Comparison of ENCODE assay signal across 8 cellular contexts in the genomic region with DNA sequence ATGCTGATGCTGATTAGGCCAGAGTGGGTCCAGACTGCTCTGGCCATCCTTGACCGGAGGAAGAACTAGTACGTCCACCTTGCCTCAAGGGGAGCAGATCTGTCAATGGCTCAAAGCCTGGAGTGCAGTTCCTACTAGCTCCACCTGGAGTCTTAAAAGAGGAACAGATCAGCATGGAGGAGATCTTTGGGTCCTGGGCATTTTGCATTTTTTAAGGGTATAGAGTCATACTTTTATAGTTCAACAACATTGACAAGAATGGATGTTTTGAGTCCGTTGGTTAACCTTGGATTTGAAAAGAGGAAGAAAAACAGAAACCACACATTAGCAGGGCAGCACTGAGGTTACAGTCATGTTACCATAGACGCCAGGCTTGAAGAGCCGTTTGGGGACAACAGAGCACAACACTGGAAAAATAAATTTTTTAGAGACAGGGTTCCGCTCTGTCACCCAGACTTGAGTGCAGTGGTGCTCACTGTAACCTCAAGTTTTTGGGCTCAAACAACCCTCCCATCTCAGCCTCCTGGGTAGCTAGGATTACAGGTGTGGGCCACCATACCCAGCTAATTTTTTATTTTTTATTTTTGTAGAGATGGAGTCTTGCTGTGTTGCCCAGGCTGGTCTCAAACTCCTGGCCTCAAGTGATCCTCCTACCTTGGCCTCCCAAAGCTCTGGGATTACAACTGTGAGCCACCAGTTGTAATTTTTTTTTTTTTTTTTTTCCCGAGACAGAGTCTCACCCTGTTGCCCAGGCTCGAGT.
DNase-seq lines count a peak whose midpoint lies in the region; ATAC-seq, FAIRE-seq and TF ChIP-seq lines count a peak whose summit lies in the region.

No MANE protein-coding gene starts in this region.

- WGBS in A549 (ENCODE audit: missing lambda C conversion rate) = 90% methylated on average over 8 of the region's 8 CpGs

- H3K4me1 Mint-ChIP-seq in immature natural killer cell = peaks cover 8 to 17% of the 10 kb centered on the region in 2 donors

- TF ChIP-seq POLR2A in A549 (IDR thresholded peaks at IDR 0.05; ENCODE audit: low read length) = no peak

- no peak overlapping the region for H3K4me3 Mint-ChIP-seq in immature natural killer cell

- H3K9me2 ChIP-seq in PC-9 (ENCODE audit: insufficient read depth) = no peaks in the 10 kb centered on the region

- POLR2A ChIA-PET in A549 (lab: Yijun Ruan, JAX) = no interaction called here
- POLR2A ChIA-PET in PC-9 (lab: Charles Lee; ENCODE audit: unreplicated experiment) = no interaction called here

- TF ChIP-seq RAD21 in A549 (conservative IDR thresholded peaks at IDR 0.05 in 1 of 2, IDR thresholded peaks at IDR 0.05 in 1 of 2) = peak in 1 of 2 experiments; percentile 11; a peak in 1 of 5 replicates

- H3K4me3 ChIP-seq in A549 (no peak overlapping the region), PC-9 (no peak overlapping the region), dorsolateral prefrontal cortex (no peak overlapping the region)

- H3K36me3 ChIP-seq in PC-9 (ENCODE audit: low read depth) = no peaks in the 10 kb centered on the region

- intact Hi-C loops in PC-9 (cut with micrococcal nuclease; ENCODE audit: unreplicated experiment) = no loop called here
- intact Hi-C loops in dorsolateral prefrontal cortex (cut with DNase I) = no loop called here

- no peaks in the 10 kb centered on the region for H3K9me3 Mint-ChIP-seq in immature natural killer cell

- peaks cover 3 to 6% (median 4%) of the 10 kb centered on the region in 3 donors for H3K27me3 Mint-ChIP-seq in immature natural killer cell (ENCODE audit: low read depth in 3 of 3)

- peak; percentile 52 to 53 for DNase-seq in A549 (ENCODE audit: low read depth in 1 of 2, low spot score in 1 of 2)
- peak in 1 of 2 experiments; percentile 50 for DNase-seq in PC-9
- DNase-seq in immature natural killer cell = peak in 2 of 3 donors; percentile 8 to 10
- no peak for DNase-seq in dorsolateral prefrontal cortex
- no peak for DNase-seq in D721Med (ENCODE audit: insufficient read length, low spot score)
- DNase-seq in cerebellar nuclear complex (lab: John Stamatoyannopoulos, UW) = no peak

- H3K9me3 ChIP-seq in A549 (no peaks in the 10 kb centered on the region), PC-9 (ENCODE audit: insufficient read depth, low read depth) (no peaks in the 10 kb centered on the region)

- H3K79me2 ChIP-seq in PC-9 (ENCODE audit: low read depth) = peaks cover 5% of the 10 kb centered on the region; the same call in 1 of the 2 replicates

- H3K27ac Mint-ChIP-seq in immature natural killer cell = peak overlapping the region in 1 of 6 donors; percentile 9

- H3K27me3 ChIP-seq in PC-9 (ENCODE audit: insufficient read depth, low read depth) = no peaks in the 10 kb centered on the region
- no peaks in the 10 kb centered on the region for H3K27me3 ChIP-seq in dorsolateral prefrontal cortex

- H3F3A ChIP-seq in PC-9 (ENCODE audit: insufficient read depth, low read depth) = 0 out of 2 replicates have a peak, but pooled peaks cover 4% of the 10 kb centered on the region

- no peak overlapping the region for H2AFZ ChIP-seq in PC-9

- FAIRE-seq in A549 (lab: Jason Lieb, UNC) (no peak), D721Med (lab: Jason Lieb, UNC) (no peak)

- CTCF ChIA-PET in A549 (lab: Yijun Ruan, JAX) (interaction anchor here (0.7 to 2.0 kb wide), 4 partner anchors 13 to 119 kb away, joined by 4 read pairs; no protein-coding TSS in a partner anchor), PC-9 (lab: Charles Lee) (no interaction called here)

- H3K4me2 ChIP-seq in A549 = no peak overlapping the region
- H3K4me2 ChIP-seq in PC-9 = no peak overlapping the region

- H3K36me3 Mint-ChIP-seq in immature natural killer cell = peaks cover 0 to 4% (median 0%) of the 10 kb centered on the region in 3 donors

- TF ChIP-seq EP300 in A549 (IDR thresholded peaks at IDR 0.05) = no peak

- no peaks in the 10 kb centered on the region for H4K20me1 ChIP-seq in PC-9 (ENCODE audit: insufficient read depth)

- H3K4me1 ChIP-seq in A549 (no peaks in the 10 kb centered on the region), PC-9 (replicated peaks; ENCODE audit: insufficient read depth) (no peaks in the 10 kb centered on the region)

- no peak for TF ChIP-seq CTCF in A549 (IDR thresholded peaks at IDR 0.05)
- TF ChIP-seq CTCF in PC-9 (conservative IDR thresholded peaks at IDR 0.05) = peak; percentile 59; the same call in 1 of the 2 replicates
- TF ChIP-seq CTCF in dorsolateral prefrontal cortex (IDR thresholded peaks at IDR 0.05 in 54 of 56, conservative IDR thresholded peaks at IDR 0.05 in 2 of 56; ENCODE audit: low read depth in 1 of 56, partially characterized antibody in 56 of 56) = peak in 6 of 56 donors; percentile 6 to 12 (median 10)
- TF ChIP-seq CTCF in D721Med (IDR thresholded peaks at IDR 0.05; ENCODE audit: insufficient read depth, missing control alignments) = no peak

- H3K27ac ChIP-seq in A549 (no peak overlapping the region), PC-9 (no peak overlapping the region), dorsolateral prefrontal cortex (no peak overlapping the region)

- BruUV-seq in PC-9 (replicated peaks; lab: Mats Ljungman, UMichigan) = no TSS peak

- ATAC-seq in A549 (peak; percentile 52 to 90; a peak in 4 of 6 replicates), GM18873 (IDR thresholded peaks at IDR 0.05; ENCODE audit: low FRiP score, unreplicated experiment) (peak; percentile 48), HG02981 (IDR thresholded peaks at IDR 0.05; ENCODE audit: unreplicated experiment) (peak; percentile 57)

TF ChIP-seq in A549, 52 proteins besides CTCF, POLR2A, EP300 and RAD21:
- TF ChIP-seq EHF (CRISPR knock-in tag; IDR thresholded peaks at IDR 0.05) (no peak), POLR2AphosphoS2 (conservative IDR thresholded peaks at IDR 0.05; ENCODE audit: low read length) (no peak), GATA3 (IDR thresholded peaks at IDR 0.05; ENCODE audit: borderline replicate concordance) (no peak), MAFK (IDR thresholded peaks at IDR 0.05; ENCODE audit: partially characterized antibody) (no peak), NFE2L2 (conservative IDR thresholded peaks at IDR 0.05; ENCODE audit: low read length) (no peak), RCOR1 (IDR thresholded peaks at IDR 0.05; ENCODE audit: low read depth, low read length) (no peak), RNF2 (IDR thresholded peaks at IDR 0.05; ENCODE audit: borderline replicate concordance, low read depth) (no peak), FOXS1 (CRISPR knock-in tag; IDR thresholded peaks at IDR 0.05) (no peak), ZSCAN20 (CRISPR knock-in tag; IDR thresholded peaks at IDR 0.05) (no peak), FOSL2 (IDR thresholded peaks at IDR 0.05) (no peak), FOSL2 (CRISPR knock-in tag; IDR thresholded peaks at IDR 0.05) (no peak), TFCP2L1 (CRISPR knock-in tag; IDR thresholded peaks at IDR 0.05) (no peak), HDAC2 (IDR thresholded peaks at IDR 0.05) (no peak), EHMT2 (IDR thresholded peaks at IDR 0.05; ENCODE audit: low read depth) (no peak), ZC3H11A (IDR thresholded peaks at IDR 0.05) (no peak), RFX5 (IDR thresholded peaks at IDR 0.05) (no peak), CHD4 (IDR thresholded peaks at IDR 0.05; ENCODE audit: borderline replicate concordance) (no peak), JUN (IDR thresholded peaks at IDR 0.05) (no peak)
- TF ChIP-seq, protein P1, sequence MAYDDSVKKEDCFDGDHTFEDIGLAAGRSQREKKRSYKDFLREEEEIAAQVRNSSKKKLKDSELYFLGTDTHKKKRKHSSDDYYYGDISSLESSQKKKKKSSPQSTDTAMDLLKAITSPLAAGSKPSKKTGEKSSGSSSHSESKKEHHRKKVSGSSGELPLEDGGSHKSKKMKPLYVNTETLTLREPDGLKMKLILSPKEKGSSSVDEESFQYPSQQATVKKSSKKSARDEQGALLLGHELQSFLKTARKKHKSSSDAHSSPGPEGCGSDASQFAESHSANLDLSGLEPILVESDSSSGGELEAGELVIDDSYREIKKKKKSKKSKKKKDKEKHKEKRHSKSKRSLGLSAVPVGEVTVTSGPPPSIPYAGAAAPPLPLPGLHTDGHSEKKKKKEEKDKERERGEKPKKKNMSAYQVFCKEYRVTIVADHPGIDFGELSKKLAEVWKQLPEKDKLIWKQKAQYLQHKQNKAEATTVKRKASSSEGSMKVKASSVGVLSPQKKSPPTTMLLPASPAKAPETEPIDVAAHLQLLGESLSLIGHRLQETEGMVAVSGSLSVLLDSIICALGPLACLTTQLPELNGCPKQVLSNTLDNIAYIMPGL (CRISPR knock-in tag; IDR thresholded peaks at IDR 0.05; ENCODE audit: borderline replicate concordance) = no peak

Comparison
In these comparisons a context has a peak if more than half of its experiments do, and no peak if none do; other contexts are left out.
1. DNase-seq: peak in A549 (2 of 2) and immature natural killer cell (2 of 3); none in dorsolateral prefrontal cortex (0 of 10), D721Med (single experiment) and cerebellar nuclear complex (0 of 2).
2. Peak in every context shown above with its lines, with median percentiles within 50 percentile points of each other: ATAC-seq.